In the genomic region with DNA sequence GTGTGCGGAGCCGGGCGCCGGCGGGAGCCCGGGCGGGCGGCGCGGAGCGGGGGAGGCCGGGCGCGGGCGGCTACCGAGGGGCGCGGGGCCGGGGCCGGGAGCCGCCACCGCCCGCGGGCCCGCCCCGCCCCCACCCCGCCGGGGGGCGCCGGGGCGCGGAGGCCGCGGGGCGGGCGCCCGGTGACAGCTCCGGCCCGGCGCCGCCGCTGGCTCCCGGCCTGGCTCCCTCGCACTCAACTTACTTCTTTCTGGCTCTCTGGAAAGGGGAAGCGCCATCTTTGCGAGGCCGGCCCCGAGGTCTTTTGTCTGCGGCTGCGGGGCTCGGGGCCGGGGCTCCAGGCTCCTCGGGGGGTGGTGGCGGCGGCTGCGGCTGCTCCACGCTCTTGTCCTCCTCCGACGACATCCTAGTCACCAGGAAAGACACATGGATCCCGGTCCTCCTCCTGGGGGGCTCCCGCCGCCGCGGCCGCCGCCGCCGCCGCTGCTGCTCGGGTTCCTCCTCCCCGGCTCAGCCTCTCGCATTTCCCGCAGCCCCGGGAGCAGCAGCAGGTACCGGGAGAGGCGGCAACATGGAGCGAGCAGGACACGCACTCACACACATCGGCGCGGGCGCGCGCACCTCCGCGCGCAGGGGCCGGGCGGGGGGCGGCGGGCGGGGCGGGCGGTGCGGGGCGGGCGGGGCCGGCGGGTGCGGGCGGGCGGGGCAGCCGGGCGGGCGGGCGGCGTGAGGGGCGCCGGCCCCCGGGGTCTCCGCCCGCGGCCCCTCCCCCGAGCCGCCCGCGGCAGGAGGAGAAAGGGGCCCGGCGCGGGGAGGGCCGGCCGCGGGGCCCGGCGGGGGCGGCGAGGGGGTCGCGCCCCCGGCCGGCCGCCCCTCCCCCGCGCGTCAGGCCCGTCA, we compare ENCODE assay signal across 7 cellular contexts. TPM values are rescaled to one million over a fixed set of nuclear protein-coding genes. Genes with fewer than 3 reads are reported as not detected.
DNase-seq lines count a peak whose midpoint lies in the region; ATAC-seq and TF ChIP-seq lines count a peak whose summit lies in the region.

A gene (minus strand): TSS at position 620 of the 895 bp plus-strand sequence. CDS start 217 bp downstream, at position 403.

- peaks cover 19% of the 10 kb centered on the region for H4K20me1 ChIP-seq in osteoblast (ENCODE audit: insufficient read depth, low read length)

- in situ Hi-C loops in transverse colon (cut with MboI; ENCODE audit: low pct_ligation_motif_present in 1 of 4, low pct_unique_long_range_greater_than_20kb in 1 of 4, low sequenced_read_pairs in 3 of 4) = no loop called here

- no peak for TF ChIP-seq EP300 in transverse colon (IDR thresholded peaks at IDR 0.05; ENCODE audit: low read depth)

- H3K9me3 Mint-ChIP-seq in activated naive CD4-positive, alpha-beta T cell treated with anti-CD3 and anti-CD28 coated beads, Interleukin-2, amount 10 ng/mL, durations not matched to agents 7 days and 5 days = no peaks in the 10 kb centered on the region
- peaks cover 12% of the 10 kb centered on the region for H3K9me3 Mint-ChIP-seq in glutamatergic neuron (ENCODE audit: unreplicated experiment)

- H3K4me3 Mint-ChIP-seq in activated naive CD4-positive, alpha-beta T cell treated with anti-CD3 and anti-CD28 coated beads, Interleukin-2, amount 10 ng/mL, durations not matched to agents 7 days and 5 days = peak within 1 kb of the TSS; percentile 84
- peak within 1 kb of the TSS; percentile 96 for H3K4me3 Mint-ChIP-seq in glutamatergic neuron (ENCODE audit: unreplicated experiment)

- peak within 1 kb of the TSS; percentile 81 for H2AFZ ChIP-seq in osteoblast (ENCODE audit: low read length)

- H3K27ac Mint-ChIP-seq in activated naive CD4-positive, alpha-beta T cell treated with anti-CD3 and anti-CD28 coated beads, Interleukin-2, amount 10 ng/mL, durations not matched to agents 7 days and 5 days = peak within 1 kb of the TSS; percentile 94
- H3K27ac Mint-ChIP-seq in glutamatergic neuron (ENCODE audit: unreplicated experiment) = peak within 1 kb of the TSS; percentile 94

- H3K27ac ChIP-seq in osteoblast (ENCODE audit: low read depth, low read length) = peak within 1 kb of the TSS; percentile 90
- H3K27ac ChIP-seq in transverse colon = peak within 1 kb of the TSS; percentile 100

- H3K4me1 Mint-ChIP-seq in activated naive CD4-positive, alpha-beta T cell treated with anti-CD3 and anti-CD28 coated beads, Interleukin-2, amount 10 ng/mL, durations not matched to agents 7 days and 5 days = peaks cover 26% of the 10 kb centered on the region
- peaks cover 8% of the 10 kb centered on the region for H3K4me1 Mint-ChIP-seq in glutamatergic neuron (ENCODE audit: low read depth, unreplicated experiment)

- no peaks in the 10 kb centered on the region for H3K36me3 ChIP-seq in osteoblast (ENCODE audit: insufficient read depth, low read length)
- no peaks in the 10 kb centered on the region for H3K36me3 ChIP-seq in transverse colon

- H3K27me3 ChIP-seq in osteoblast (ENCODE audit: insufficient read depth, low read length) = no peaks in the 10 kb centered on the region
- H3K27me3 ChIP-seq in transverse colon = no peaks in the 10 kb centered on the region

- peaks cover 4% of the 10 kb centered on the region for H3K36me3 Mint-ChIP-seq in activated naive CD4-positive, alpha-beta T cell treated with anti-CD3 and anti-CD28 coated beads, Interleukin-2, amount 10 ng/mL, durations not matched to agents 7 days and 5 days
- no peaks in the 10 kb centered on the region for H3K36me3 Mint-ChIP-seq in glutamatergic neuron (ENCODE audit: unreplicated experiment)

- H3K79me2 ChIP-seq in osteoblast (ENCODE audit: insufficient read depth, low read length) = peaks cover 41% of the 10 kb centered on the region

- TF ChIP-seq CTCF in glutamatergic neuron (IDR thresholded peaks at IDR 0.05; ENCODE audit: partially characterized antibody, unreplicated experiment) = no peak
- TF ChIP-seq CTCF in osteoblast (IDR thresholded peaks at IDR 0.05; ENCODE audit: extremely low read depth, low read depth, low read length) = no peak
- no peak for TF ChIP-seq CTCF in transverse colon (IDR thresholded peaks at IDR 0.05)

- H3K27me3 Mint-ChIP-seq in activated naive CD4-positive, alpha-beta T cell treated with anti-CD3 and anti-CD28 coated beads, Interleukin-2, amount 10 ng/mL, durations not matched to agents 7 days and 5 days = peaks cover 3% of the 10 kb centered on the region
- peaks cover 11% of the 10 kb centered on the region for H3K27me3 Mint-ChIP-seq in glutamatergic neuron (ENCODE audit: unreplicated experiment)

- H3K4me2 ChIP-seq in osteoblast (ENCODE audit: insufficient read depth, low read length) = peak within 1 kb of the TSS; percentile 96

- peak; percentile 78 for DNase-seq in RPMI8226
- peak; percentile 67 for DNase-seq in activated naive CD4-positive, alpha-beta T cell treated with anti-CD3 and anti-CD28 coated beads, Interleukin-2, amount 10 ng/mL, durations not matched to agents 7 days and 5 days
- DNase-seq in glutamatergic neuron = peak; percentile 67
- DNase-seq in osteoblast (ENCODE audit: insufficient read length, low spot score, missing footprints) = peak; percentile 94
- peak; percentile 68 for DNase-seq in transverse colon

- peak; percentile 28 for ATAC-seq in GM18511 (IDR thresholded peaks at IDR 0.05; ENCODE audit: unreplicated experiment)
- ATAC-seq in HG03045 (IDR thresholded peaks at IDR 0.05; ENCODE audit: unreplicated experiment) = peak; percentile 24

- intact Hi-C loops in transverse colon (cut with DNase I; ENCODE audit: low total_unique reads) = no loop called here

- H3K4me3 ChIP-seq in osteoblast (ENCODE audit: insufficient read depth, low read length) (peak within 1 kb of the TSS; percentile 80), transverse colon (peak within 1 kb of the TSS; percentile 94 to 100 (median 100))

- peak; percentile 75 for TF ChIP-seq POLR2A in transverse colon (IDR thresholded peaks at IDR 0.05)

- 1% methylated on average over 37 of the region's 136 CpGs; no CpG with 5 or more reads in 1 of the 2 donors for WGBS in transverse colon (ENCODE audit: low coverage in 1 of 2), 2 donors

- CTCF ChIA-PET in activated naive CD4-positive, alpha-beta T cell treated with anti-CD3 and anti-CD28 coated beads, Interleukin-2, amount 10 ng/mL, durations not matched to agents 7 days and 5 days (lab: Charles Lee) = no interaction called here

- no peaks in the 10 kb centered on the region for H3K9me3 ChIP-seq in osteoblast (ENCODE audit: low read depth, low read length)
- H3K9me3 ChIP-seq in transverse colon = no peaks in the 10 kb centered on the region

- H3K4me1 ChIP-seq in osteoblast (ENCODE audit: insufficient read depth, low read length) (peaks cover 11% of the 10 kb centered on the region), transverse colon (peaks cover 0 to 37% (median 15%) of the 10 kb centered on the region in 4 donors)

RNA-seq across cellular contexts. Expression of the gene that starts here (rescaled TPM):
- 136 TPM for total RNA-seq in glutamatergic neuron (ENCODE audit: unreplicated experiment)
- 36.2 and 43.0 TPM in 2 replicates for total RNA-seq in osteoblast
- total RNA-seq in transverse colon = 10 to 100 TPM; 72.6 to 99.5 (median 83.8) TPM

Comparison
In these comparisons a context has a peak if more than half of its experiments do, and no peak if none do; other contexts are left out.
1. Peak in every context shown above with its lines: DNase-seq, ATAC-seq, H3K4me3 ChIP-seq and H3K27ac ChIP-seq.